1 cellular context compared by ENCODE assay signal in the genomic region with DNA sequence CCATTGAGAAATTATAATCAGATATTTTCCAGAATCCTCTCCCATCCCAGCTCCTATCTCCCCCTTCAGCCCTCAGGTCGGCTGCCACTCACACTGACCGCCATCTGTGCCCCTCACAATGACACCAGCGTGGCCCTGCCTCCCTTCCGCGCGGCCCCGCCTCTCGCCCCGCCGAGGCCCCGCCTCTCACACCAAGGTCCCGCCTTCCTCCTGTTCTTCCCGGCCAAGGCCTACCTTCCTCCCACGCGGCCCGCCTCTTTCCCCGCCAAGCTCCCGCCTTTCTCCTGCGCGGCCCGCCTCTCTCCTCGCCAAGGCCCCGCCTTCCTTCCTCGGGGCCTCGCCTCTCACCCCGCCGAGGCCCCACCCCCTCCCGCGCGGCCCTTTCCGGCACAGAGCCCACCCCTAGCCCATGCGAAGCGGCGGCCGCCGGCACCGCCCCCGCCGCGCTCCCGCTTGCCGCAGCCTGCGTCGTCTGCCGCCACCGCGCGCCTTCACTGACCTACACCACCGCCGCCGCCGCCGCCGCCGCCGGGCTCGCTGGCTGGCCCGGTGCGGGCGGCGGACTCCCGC.
TF ChIP-seq lines count a peak whose summit lies in the region.

Gene DNAJC21, plus strand, starts transcription at position 410 of the 570 bp plus-strand sequence. CDS start 261 bp downstream, outside the sequence.

TF ChIP-seq in HepG2, 621 proteins besides CTCF, POLR2A, EP300 and RAD21 (continued from another document):
- TF ChIP-seq TFE3 (CRISPR knock-in tag; IDR thresholded peaks at IDR 0.05) (0 out of 2 replicates have a peak, but pooled peaks have one; percentile 16), SMC3 (IDR thresholded peaks at IDR 0.05; ENCODE audit: low read length) (no peak), ZNF350 (CRISPR knock-in tag; IDR thresholded peaks at IDR 0.05; ENCODE audit: borderline replicate concordance, low read depth) (no peak), ZNF780A (CRISPR knock-in tag; IDR thresholded peaks at IDR 0.05) (no peak), HNRNPL (IDR thresholded peaks at IDR 0.05; ENCODE audit: low read depth, low read length) (no peak), ZNF775 (CRISPR knock-in tag; IDR thresholded peaks at IDR 0.05; ENCODE audit: borderline replicate concordance) (no peak), ZNF816 (CRISPR knock-in tag; IDR thresholded peaks at IDR 0.05; ENCODE audit: borderline replicate concordance) (no peak), SRSF1 (optimal IDR thresholded peaks at IDR 0.05; ENCODE audit: low read depth, low read length) (no peak), ZNF644 (CRISPR knock-in tag; IDR thresholded peaks at IDR 0.05; ENCODE audit: low read depth) (no peak), EED (CRISPR knock-in tag; IDR thresholded peaks at IDR 0.05) (no peak)
- TF ChIP-seq, protein P1, sequence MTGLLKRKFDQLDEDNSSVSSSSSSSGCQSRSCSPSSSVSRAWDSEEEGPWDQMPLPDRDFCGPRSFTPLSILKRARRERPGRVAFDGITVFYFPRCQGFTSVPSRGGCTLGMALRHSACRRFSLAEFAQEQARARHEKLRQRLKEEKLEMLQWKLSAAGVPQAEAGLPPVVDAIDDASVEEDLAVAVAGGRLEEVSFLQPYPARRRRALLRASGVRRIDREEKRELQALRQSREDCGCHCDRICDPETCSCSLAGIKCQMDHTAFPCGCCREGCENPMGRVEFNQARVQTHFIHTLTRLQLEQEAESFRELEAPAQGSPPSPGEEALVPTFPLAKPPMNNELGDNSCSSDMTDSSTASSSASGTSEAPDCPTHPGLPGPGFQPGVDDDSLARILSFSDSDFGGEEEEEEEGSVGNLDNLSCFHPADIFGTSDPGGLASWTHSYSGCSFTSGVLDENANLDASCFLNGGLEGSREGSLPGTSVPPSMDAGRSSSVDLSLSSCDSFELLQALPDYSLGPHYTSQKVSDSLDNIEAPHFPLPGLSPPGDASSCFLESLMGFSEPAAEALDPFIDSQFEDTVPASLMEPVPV (CRISPR knock-in tag; IDR thresholded peaks at IDR 0.05), result no peak
- TF ChIP-seq, protein P2, sequence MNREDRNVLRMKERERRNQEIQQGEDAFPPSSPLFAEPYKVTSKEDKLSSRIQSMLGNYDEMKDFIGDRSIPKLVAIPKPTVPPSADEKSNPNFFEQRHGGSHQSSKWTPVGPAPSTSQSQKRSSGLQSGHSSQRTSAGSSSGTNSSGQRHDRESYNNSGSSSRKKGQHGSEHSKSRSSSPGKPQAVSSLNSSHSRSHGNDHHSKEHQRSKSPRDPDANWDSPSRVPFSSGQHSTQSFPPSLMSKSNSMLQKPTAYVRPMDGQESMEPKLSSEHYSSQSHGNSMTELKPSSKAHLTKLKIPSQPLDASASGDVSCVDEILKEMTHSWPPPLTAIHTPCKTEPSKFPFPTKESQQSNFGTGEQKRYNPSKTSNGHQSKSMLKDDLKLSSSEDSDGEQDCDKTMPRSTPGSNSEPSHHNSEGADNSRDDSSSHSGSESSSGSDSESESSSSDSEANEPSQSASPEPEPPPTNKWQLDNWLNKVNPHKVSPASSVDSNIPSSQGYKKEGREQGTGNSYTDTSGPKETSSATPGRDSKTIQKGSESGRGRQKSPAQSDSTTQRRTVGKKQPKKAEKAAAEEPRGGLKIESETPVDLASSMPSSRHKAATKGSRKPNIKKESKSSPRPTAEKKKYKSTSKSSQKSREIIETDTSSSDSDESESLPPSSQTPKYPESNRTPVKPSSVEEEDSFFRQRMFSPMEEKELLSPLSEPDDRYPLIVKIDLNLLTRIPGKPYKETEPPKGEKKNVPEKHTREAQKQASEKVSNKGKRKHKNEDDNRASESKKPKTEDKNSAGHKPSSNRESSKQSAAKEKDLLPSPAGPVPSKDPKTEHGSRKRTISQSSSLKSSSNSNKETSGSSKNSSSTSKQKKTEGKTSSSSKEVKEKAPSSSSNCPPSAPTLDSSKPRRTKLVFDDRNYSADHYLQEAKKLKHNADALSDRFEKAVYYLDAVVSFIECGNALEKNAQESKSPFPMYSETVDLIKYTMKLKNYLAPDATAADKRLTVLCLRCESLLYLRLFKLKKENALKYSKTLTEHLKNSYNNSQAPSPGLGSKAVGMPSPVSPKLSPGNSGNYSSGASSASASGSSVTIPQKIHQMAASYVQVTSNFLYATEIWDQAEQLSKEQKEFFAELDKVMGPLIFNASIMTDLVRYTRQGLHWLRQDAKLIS (CRISPR knock-in tag; IDR thresholded peaks at IDR 0.05), result no peak
- TF ChIP-seq, protein P3, sequence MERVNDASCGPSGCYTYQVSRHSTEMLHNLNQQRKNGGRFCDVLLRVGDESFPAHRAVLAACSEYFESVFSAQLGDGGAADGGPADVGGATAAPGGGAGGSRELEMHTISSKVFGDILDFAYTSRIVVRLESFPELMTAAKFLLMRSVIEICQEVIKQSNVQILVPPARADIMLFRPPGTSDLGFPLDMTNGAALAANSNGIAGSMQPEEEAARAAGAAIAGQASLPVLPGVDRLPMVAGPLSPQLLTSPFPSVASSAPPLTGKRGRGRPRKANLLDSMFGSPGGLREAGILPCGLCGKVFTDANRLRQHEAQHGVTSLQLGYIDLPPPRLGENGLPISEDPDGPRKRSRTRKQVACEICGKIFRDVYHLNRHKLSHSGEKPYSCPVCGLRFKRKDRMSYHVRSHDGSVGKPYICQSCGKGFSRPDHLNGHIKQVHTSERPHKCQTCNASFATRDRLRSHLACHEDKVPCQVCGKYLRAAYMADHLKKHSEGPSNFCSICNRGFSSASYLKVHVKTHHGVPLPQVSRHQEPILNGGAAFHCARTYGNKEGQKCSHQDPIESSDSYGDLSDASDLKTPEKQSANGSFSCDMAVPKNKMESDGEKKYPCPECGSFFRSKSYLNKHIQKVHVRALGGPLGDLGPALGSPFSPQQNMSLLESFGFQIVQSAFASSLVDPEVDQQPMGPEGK (CRISPR knock-in tag; IDR thresholded peaks at IDR 0.05), result 0 out of 2 replicates have a peak, but pooled peaks have one; percentile 23
